ENCODE assay signal across 11 cellular contexts in the genomic region with DNA sequence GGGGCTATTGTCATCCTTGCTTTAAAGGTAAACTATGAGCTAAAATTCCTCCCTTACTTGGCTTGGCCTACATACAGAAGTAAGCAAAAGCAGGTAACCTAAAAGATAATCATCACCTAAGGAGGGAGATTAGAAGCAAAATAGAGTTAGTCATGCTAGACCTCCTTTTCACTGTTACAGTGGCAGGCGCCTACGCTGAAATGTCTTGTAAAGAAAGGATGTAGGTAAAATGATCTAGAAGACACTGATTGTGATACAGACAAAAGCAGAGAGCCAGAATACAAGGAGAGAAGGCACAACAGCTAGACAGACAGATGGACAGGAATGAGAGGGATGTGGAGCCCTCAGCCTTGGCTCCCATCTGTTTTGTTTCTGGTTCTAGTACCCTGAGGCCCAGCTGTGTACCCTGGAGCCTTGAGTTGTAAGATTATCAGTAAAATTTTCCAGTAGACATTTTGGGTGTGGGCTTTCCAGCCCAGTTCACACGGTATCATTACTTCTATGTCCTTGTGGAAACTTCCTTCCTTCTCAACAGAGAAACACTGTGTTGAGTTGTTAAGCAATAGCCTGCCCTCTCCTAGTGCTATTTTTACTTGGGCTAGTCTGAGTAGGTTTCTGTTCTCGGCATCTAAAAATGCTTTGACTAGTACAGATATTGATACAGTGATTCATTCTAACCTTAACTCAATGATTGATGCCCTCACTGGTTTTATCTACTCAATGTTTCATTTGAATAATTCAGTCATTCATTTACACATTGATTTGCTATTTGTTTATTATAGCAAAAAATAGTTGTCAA. TPM values are rescaled to one million over a fixed set of nuclear protein-coding genes. Genes with fewer than 3 reads are reported as not detected.
DNase-seq lines count a peak whose midpoint lies in the region; ATAC-seq, FAIRE-seq and TF ChIP-seq lines count a peak whose summit lies in the region.
"Had no signal": no experiment of that assay in that cellular context is flagged by ENCODE, and none has a peak within 500 bp of the region (broad histone marks: within the 10 kb centered on the region; RNA-seq: fewer than 3 reads in every experiment).

No MANE protein-coding gene starts in this region.

- POLR2A ChIA-PET in HepG2 (lab: Yijun Ruan, JAX), result no interaction called here

- no peaks in the 10 kb centered on the region for H3K79me2 ChIP-seq in HepG2 (ENCODE audit: insufficient read depth, low read length)

- no peak overlapping the region for H3K9ac ChIP-seq in HepG2 (ENCODE audit: insufficient read depth, low read depth, low read length)

- FAIRE-seq in HepG2 (lab: Jason Lieb, UNC), result no peak

- no peak overlapping the region for H3K4me2 ChIP-seq in HepG2 (ENCODE audit: low read depth, low read length)

- 8% methylated on average over 4 of the region's 4 CpGs for WGBS in HepG2 (ENCODE audit: low lambda C conversion rate)

- H3K9me3 ChIP-seq in HepG2 (ENCODE audit: low read length), result peaks cover 9% of the 10 kb centered on the region; the same call in 1 of the 2 replicates
- H3K9me3 ChIP-seq: psoas muscle had no signal

- in situ Hi-C loops in HepG2 (cut with HindIII; ENCODE audit: extremely low pct_ligation_motif_present, low pct_unique_long_range_greater_than_20kb), result no loop called here

- ATAC-seq in GM19372 (IDR thresholded peaks at IDR 0.05; ENCODE audit: low read depth, unreplicated experiment), result peak; percentile 74
- ATAC-seq in HG02852 (IDR thresholded peaks at IDR 0.05; ENCODE audit: unreplicated experiment), result peak; percentile 92
- peak; percentile 91 for ATAC-seq in HG03575 (IDR thresholded peaks at IDR 0.05; ENCODE audit: extremely low read depth, insufficient number of reproducible peaks, low FRiP score, unreplicated experiment)
- ATAC-seq in HepG2, result no peak
- ATAC-seq: psoas muscle had no signal

- H3K27me3 ChIP-seq in GM06990 (replicated peaks; ENCODE audit: control insufficient read depth, insufficient read depth, low read length) (no peaks in the 10 kb centered on the region), HepG2 (ENCODE audit: control insufficient read depth in 1 of 2, insufficient read depth in 2 of 2, low read length in 2 of 2) (no peaks in the 10 kb centered on the region)
- H3K27me3 ChIP-seq: cardiac muscle cell had no signal

- no peak for TF ChIP-seq POLR2A in HepG2 (IDR thresholded peaks at IDR 0.05; ENCODE audit: insufficient read depth in 1 of 2, low read depth in 2 of 2, low read length in 2 of 2)

- H3K36me3 ChIP-seq in GM06990 (ENCODE audit: control insufficient read depth, insufficient read depth, low read length), result no peaks in the 10 kb centered on the region
- H3K36me3 ChIP-seq in HepG2 (replicated peaks in 1 of 2; ENCODE audit: control insufficient read depth in 1 of 2, insufficient read depth in 2 of 2, low read length in 2 of 2), result no peaks in the 10 kb centered on the region
- H3K36me3 ChIP-seq: cardiac muscle cell had no signal

- TF ChIP-seq EP300 in HepG2 (IDR thresholded peaks at IDR 0.05; ENCODE audit: low read depth in 2 of 2, low read length in 2 of 2) (no peak), HepG2 (CRISPR knock-in tag; IDR thresholded peaks at IDR 0.05; ENCODE audit: borderline replicate concordance) (no peak)

- no peak overlapping the region for H3K27ac ChIP-seq in HepG2 (ENCODE audit: extremely low read length, insufficient read depth, low read length)
- H3K27ac ChIP-seq: cardiac muscle cell, psoas muscle had no signal

- H3K4me3 ChIP-seq in GM06990 (replicated peaks; ENCODE audit: low read depth, low read length) (no peak overlapping the region), HepG2 (replicated peaks in 1 of 3; ENCODE audit: insufficient read depth in 1 of 3, low read depth in 2 of 3, low read length in 3 of 3) (no peak overlapping the region)
- H3K4me3 ChIP-seq: cardiac muscle cell, psoas muscle had no signal

- intact Hi-C loops in HepG2 (cut with micrococcal nuclease; ENCODE audit: unreplicated experiment), result no loop called here

- peak; percentile 25 for DNase-seq in GM06990 (ENCODE audit: extremely low read depth, insufficient read length)
- no peak for DNase-seq in HepG2 (ENCODE audit: low spot score)
- DNase-seq in DMS79 (lab: John Stamatoyannopoulos, UW), result no peak
- no peak for DNase-seq in superior temporal gyrus (ENCODE audit: extremely low spot score)
- DNase-seq in NCI-H2107 treated with DMSO at 0.1 percent for 48 hours (lab: John Stamatoyannopoulos, UW; ENCODE audit: unreplicated experiment), result no peak
- DNase-seq: psoas muscle had no signal

- no peak for TF ChIP-seq CTCF in GM06990 (IDR thresholded peaks at IDR 0.05; ENCODE audit: insufficient read depth, low read length, poor library complexity, severe bottlenecking)
- no peak for TF ChIP-seq CTCF in HepG2 (CRISPR knock-in tag; IDR thresholded peaks at IDR 0.05)

- H2AFZ ChIP-seq in HepG2 (ENCODE audit: low read length), result no peak overlapping the region

- no peaks in the 10 kb centered on the region for H4K20me1 ChIP-seq in HepG2 (ENCODE audit: insufficient read depth, low read length)

- BruUV-seq in HepG2 (replicated peaks; lab: Mats Ljungman, UMichigan), result no TSS peak

- CTCF ChIA-PET in HepG2 (lab: Yijun Ruan, JAX; ENCODE audit: low intra/inter-chr PET ratio, low total read pairs), result no interaction called here

- no peaks in the 10 kb centered on the region for H3K4me1 ChIP-seq in HepG2 (ENCODE audit: insufficient read depth, low read length)
- H3K4me1 ChIP-seq: psoas muscle had no signal

- no peak for TF ChIP-seq RAD21 in HepG2 (CRISPR knock-in tag; IDR thresholded peaks at IDR 0.05)

TF ChIP-seq in HepG2, 621 proteins besides CTCF, POLR2A, EP300 and RAD21:
- TF ChIP-seq REXO4 (CRISPR knock-in tag; IDR thresholded peaks at IDR 0.05; ENCODE audit: borderline replicate concordance), result no peak
- TF ChIP-seq AGO1 (IDR thresholded peaks at IDR 0.05; ENCODE audit: low read depth, low read length, poor library complexity, severe bottlenecking), result no peak
- no peak for TF ChIP-seq ZNF354B (CRISPR knock-in tag; IDR thresholded peaks at IDR 0.05)

RNA-seq across cellular contexts. Expression of gene C16orf78, which starts 7.7 kb away (rescaled TPM):
- total RNA-seq in HepG2 (2016; rRNA removed; fragmentation: Illumina TruSeq; extraction: Trizol), result not detected in 2 replicates
- total RNA-seq in HepG2 (2016; cell fraction: cytosol; rRNA removed; fragmentation: Illumina TruSeq; extraction: Trizol; ENCODE audit: low read depth), result not detected in 2 replicates
- total RNA-seq in HepG2 (2016; cell fraction: insoluble cytoplasmic fraction; rRNA removed; fragmentation: Illumina TruSeq; extraction: Trizol), result not detected in 2 replicates
- not detected in 2 replicates for total RNA-seq in HepG2 (2016; cell fraction: membrane; rRNA removed; fragmentation: Illumina TruSeq; extraction: Trizol)
- total RNA-seq in HepG2 (2016; cell fraction: nucleus; rRNA removed; fragmentation: Illumina TruSeq; extraction: Trizol), result not detected in 2 replicates
- polyA plus RNA-seq in HepG2 (2011; rRNA removed), result not detected in 2 replicates
- polyA plus RNA-seq in HepG2 (2011; cell fraction: cytosol; rRNA removed), result not detected in 2 replicates
- not detected in 2 replicates for polyA plus RNA-seq in HepG2 (2011; cell fraction: nucleus; rRNA removed)
- polyA plus RNA-seq in HepG2 (2012), result not detected in 2 replicates
- polyA plus RNA-seq in HepG2 (2016; cell fraction: cytosol; fragmentation: Illumina TruSeq; extraction: Trizol; ENCODE audit: low read depth), result not detected in 2 replicates
- polyA plus RNA-seq in HepG2 (2016; cell fraction: insoluble cytoplasmic fraction; fragmentation: Illumina TruSeq; extraction: Trizol; ENCODE audit: low read depth), result not detected in 2 replicates
- polyA plus RNA-seq in HepG2 (2016; cell fraction: membrane; fragmentation: Illumina TruSeq; extraction: Trizol; ENCODE audit: low read depth), result not detected in 2 replicates
- not detected in 2 replicates for polyA plus RNA-seq in HepG2 (2016; cell fraction: nucleus; fragmentation: Illumina TruSeq; extraction: Trizol; ENCODE audit: insufficient read depth, low read depth)
- not detected in 2 replicates for polyA minus RNA-seq in HepG2 (2011; rRNA and poly(A)+ RNA removed; ENCODE audit: low replicate concordance)
- polyA minus RNA-seq in HepG2 (2011; cell fraction: cytosol; rRNA and poly(A)+ RNA removed), result not detected in 2 replicates
- not detected in 2 replicates for polyA minus RNA-seq in HepG2 (2011; cell fraction: nucleus; rRNA and poly(A)+ RNA removed)
- total RNA-seq: cardiac muscle cell, lower leg skin, psoas muscle had no signal
- polyA plus RNA-seq: cardiac muscle cell, psoas muscle had no signal
